ENCODE assay signal across 20 cellular contexts in genomic region chr15:40369474-40369869, GRCh38. TPM values are rescaled to one million over a fixed set of nuclear protein-coding genes. Genes with fewer than 3 reads are reported as not detected.
A peak's percentile ranks its signal among the peaks of the same experiment; 100 is the strongest.
DNase-seq lines count a peak whose midpoint lies in the region; ATAC-seq and TF ChIP-seq lines count a peak whose summit lies in the region.
"Had no signal": no experiment of that assay in that cellular context is flagged by ENCODE, and none has a peak within 500 bp of the region (broad histone marks: within the 10 kb centered on the region; RNA-seq: fewer than 3 reads in every experiment).

No MANE protein-coding gene starts in this region.

- TF ChIP-seq CTCF in neural progenitor cell (IDR thresholded peaks at IDR 0.05): no peak
- TF ChIP-seq CTCF in breast epithelium (IDR thresholded peaks at IDR 0.05): no peak

- peaks cover 13% of the 10 kb centered on the region for H3K4me1 Mint-ChIP-seq in T-helper 1 cell treated with Interleukin-12 subunit alpha and Interleukin-12 subunit beta and Interleukin-4 antibody, amounts not matched to agents 30 μg/mL and 1 μg/mL, for 36 hours (ENCODE audit: low read depth)
- H3K4me1 Mint-ChIP-seq in T-helper 17 cell (peaks cover 20% of the 10 kb centered on the region), immature natural killer cell (peaks cover 32 to 34% of the 10 kb centered on the region in 2 donors), neural progenitor cell (peaks cover 4% of the 10 kb centered on the region)

- no peaks in the 10 kb centered on the region for H4K20me1 ChIP-seq in neural progenitor cell (ENCODE audit: low read depth)

- no peak overlapping the region for H3K27ac ChIP-seq in neural progenitor cell
- no peak overlapping the region for H3K27ac ChIP-seq in breast epithelium
- H3K27ac ChIP-seq: 22Rv1 had no signal

- H3K9ac ChIP-seq in neural progenitor cell: no peak overlapping the region

- H3K4me3 Mint-ChIP-seq in T-helper 1 cell treated with Interleukin-12 subunit alpha and Interleukin-12 subunit beta and Interleukin-4 antibody, amounts not matched to agents 30 μg/mL and 1 μg/mL, for 36 hours: peak overlapping the region; percentile 16
- H3K4me3 Mint-ChIP-seq in T-helper 17 cell (peak overlapping the region; percentile 36), immature natural killer cell (peak overlapping the region in 2 of 5 donors; percentile 54 to 76), neural progenitor cell (peak overlapping the region; percentile 74)

- no peak for ATAC-seq in T-helper 17 cell
- ATAC-seq in HG03571 (IDR thresholded peaks at IDR 0.05; ENCODE audit: unreplicated experiment): no peak
- ATAC-seq: GM23338, HCT116 had no signal

- intact Hi-C loops in breast epithelium (cut with DNase I; ENCODE audit: low total_unique reads): loop anchor here (10.0 kb wide), 1 partner anchor 55 kb away; no protein-coding TSS in a partner anchor

- no peak overlapping the region for H3K4me2 ChIP-seq in neural progenitor cell
- H3K4me2 ChIP-seq: GM23338 had no signal

- no peaks in the 10 kb centered on the region for H3F3A ChIP-seq in neural progenitor cell (ENCODE audit: low read depth)

- no peaks in the 10 kb centered on the region for H3K9me3 Mint-ChIP-seq in T-helper 1 cell treated with Interleukin-12 subunit alpha and Interleukin-12 subunit beta and Interleukin-4 antibody, amounts not matched to agents 30 μg/mL and 1 μg/mL, for 36 hours
- H3K9me3 Mint-ChIP-seq in immature natural killer cell (no peaks in the 10 kb centered on the region), neural progenitor cell (no peaks in the 10 kb centered on the region)

- H3K27me3 ChIP-seq in neural progenitor cell: peaks cover 60% of the 10 kb centered on the region
- H3K27me3 ChIP-seq in breast epithelium: no peaks in the 10 kb centered on the region

- peaks cover 9% of the 10 kb centered on the region for H3K27me3 Mint-ChIP-seq in T-helper 1 cell treated with Interleukin-12 subunit alpha and Interleukin-12 subunit beta and Interleukin-4 antibody, amounts not matched to agents 30 μg/mL and 1 μg/mL, for 36 hours (ENCODE audit: low read depth)
- no peaks in the 10 kb centered on the region for H3K27me3 Mint-ChIP-seq in T-helper 17 cell
- H3K27me3 Mint-ChIP-seq in immature natural killer cell (ENCODE audit: low read depth in 3 of 3): peaks cover 3 to 6% (median 6%) of the 10 kb centered on the region in 3 donors
- peaks cover 22% of the 10 kb centered on the region for H3K27me3 Mint-ChIP-seq in neural progenitor cell (ENCODE audit: insufficient read depth, low read depth)

- DNase-seq in T-helper 1 cell (no peak), T-helper 17 cell (no peak), immature natural killer cell (no peak), neural progenitor cell (ENCODE audit: low spot score) (no peak), breast epithelium (ENCODE audit: low spot score in 2 of 2) (no peak), COLO668 (lab: John Stamatoyannopoulos, UW; ENCODE audit: unreplicated experiment) (no peak)
- DNase-seq: GF-D8; KBM-7; NCI-H1105; NCI-H1694; NCI-H510A; NCI-H748 treated with DMSO at 0.1 percent for 48 hours; NK-92 treated with Interleukin-12 subunit alpha and Interleukin-12 subunit beta, amount 100 ng/mL, for 24 hours; Right ventricle myocardium superior had no signal

- H3K27ac Mint-ChIP-seq in T-helper 1 cell treated with Interleukin-12 subunit alpha and Interleukin-12 subunit beta and Interleukin-4 antibody, amounts not matched to agents 30 μg/mL and 1 μg/mL, for 36 hours: no peak overlapping the region
- H3K27ac Mint-ChIP-seq in T-helper 17 cell (no peak overlapping the region), immature natural killer cell (peak overlapping the region; percentile 72 to 95 (median 86)), neural progenitor cell (no peak overlapping the region)
- H3K27ac Mint-ChIP-seq: GM23338 had no signal

- no peaks in the 10 kb centered on the region for H3K4me1 ChIP-seq in neural progenitor cell
- peaks cover 0 to 7% of the 10 kb centered on the region in 2 donors for H3K4me1 ChIP-seq in breast epithelium

- no peaks in the 10 kb centered on the region for H3K79me2 ChIP-seq in neural progenitor cell (ENCODE audit: low read depth)

- TF ChIP-seq POLR2A in breast epithelium (IDR thresholded peaks at IDR 0.05): no peak

- no peak overlapping the region for H2AFZ ChIP-seq in neural progenitor cell (replicated peaks)
- H2AFZ ChIP-seq: GM23338 had no signal

- no peaks in the 10 kb centered on the region for H3K36me3 ChIP-seq in neural progenitor cell
- H3K36me3 ChIP-seq in breast epithelium: no peaks in the 10 kb centered on the region

- H3K36me3 Mint-ChIP-seq in T-helper 1 cell treated with Interleukin-12 subunit alpha and Interleukin-12 subunit beta and Interleukin-4 antibody, amounts not matched to agents 30 μg/mL and 1 μg/mL, for 36 hours (ENCODE audit: low read depth): no peaks in the 10 kb centered on the region
- H3K36me3 Mint-ChIP-seq in T-helper 17 cell (ENCODE audit: low read depth) (no peaks in the 10 kb centered on the region), immature natural killer cell (no peaks in the 10 kb centered on the region), neural progenitor cell (no peaks in the 10 kb centered on the region)

- H3K9me3 ChIP-seq in T-helper 17 cell (ENCODE audit: control insufficient read depth, low read length, poor library complexity, severe bottlenecking): no peaks in the 10 kb centered on the region
- H3K9me3 ChIP-seq in neural progenitor cell (ENCODE audit: low read depth): no peaks in the 10 kb centered on the region
- H3K9me3 ChIP-seq in breast epithelium: no peaks in the 10 kb centered on the region

- no peak overlapping the region for H3K4me3 ChIP-seq in neural progenitor cell
- no peak overlapping the region for H3K4me3 ChIP-seq in breast epithelium
- H3K4me3 ChIP-seq: GM23338 had no signal

RNA-seq across cellular contexts. Expression of gene DISP2, which starts 11.5 kb away (rescaled TPM):
- total RNA-seq in T-helper 17 cell (under 1 TPM; 0.02 to 0.03 TPM), neural progenitor cell (ENCODE audit: low replicate concordance) (0.06 TPM in 1 of 2 replicates, not detected in the other), breast epithelium (under 1 TPM; under 0.01 to 0.88 (median under 0.01) TPM)
- polyA plus RNA-seq in immature natural killer cell: 1 to 10 TPM in 1 of 3 donors, under 1 TPM in 2; 0.03 to 1.1 (median 0.38) TPM

RNA-seq across cellular contexts. Expression of gene KNSTRN, which starts 13.0 kb away (rescaled TPM):
- total RNA-seq in T-helper 17 cell (1 to 10 TPM; 2.2 to 4.9 TPM), neural progenitor cell (ENCODE audit: low replicate concordance) (129 and 152 TPM in 2 replicates), breast epithelium (10 to 100 TPM in 2 of 3 donors, 1 to 10 TPM in 1; 9.1 to 19.8 (median 12.1) TPM)
- polyA plus RNA-seq in immature natural killer cell: 1 to 10 TPM; 2.7 to 5.6 (median 2.8) TPM

RNA-seq across cellular contexts. Expression of gene PHGR1, which starts 18.6 kb away (rescaled TPM):
- not detected for total RNA-seq in T-helper 17 cell
- polyA plus RNA-seq in immature natural killer cell: not detected
- not detected in 2 replicates for total RNA-seq in neural progenitor cell (ENCODE audit: low replicate concordance)
- 1 to 10 TPM in 2 of 3 donors, not detected in 1; 7.0 to 8.5 TPM for total RNA-seq in breast epithelium
- total RNA-seq: GM23338, OCI-LY7, Right ventricle myocardium superior had no signal
- polyA plus RNA-seq: GM23338 had no signal

RNA-seq across cellular contexts. Expression of gene CCDC9B, which starts 28.7 kb away (rescaled TPM):
- total RNA-seq in T-helper 17 cell (1 to 10 TPM; 4.1 to 5.3 TPM), neural progenitor cell (ENCODE audit: low replicate concordance) (0.25 TPM in 1 of 2 replicates, not detected in the other), breast epithelium (10 to 100 TPM in 1 of 3 donors, 1 to 10 TPM in 2; 4.0 to 14.1 (median 9.4) TPM)
- polyA plus RNA-seq in immature natural killer cell: under 1 TPM in 2 of 3 donors, not detected in 1; 0.09 to 0.46 TPM

RNA-seq across cellular contexts. Expression of gene IVD, which starts 36.1 kb away (rescaled TPM):
- total RNA-seq in T-helper 17 cell (10 to 100 TPM; 30.1 to 37.0 TPM), neural progenitor cell (ENCODE audit: low replicate concordance) (18.0 and 38.4 TPM in 2 replicates), breast epithelium (10 to 100 TPM; 43.8 to 72.7 (median 62.6) TPM)
- polyA plus RNA-seq in immature natural killer cell: 10 to 100 TPM; 41.8 to 63.0 (median 60.6) TPM

Comparison
In these comparisons a context has a peak if more than half of its experiments do, and no peak if none do; other contexts are left out.
1. H3K27ac Mint-ChIP-seq: peak in immature natural killer cell (6 of 6); none in T-helper 1 cell treated with Interleukin-12 subunit alpha and Interleukin-12 subunit beta and Interleukin-4 antibody, amounts not matched to agents 30 μg/mL and 1 μg/mL, for 36 hours (single experiment), T-helper 17 cell (single experiment) and neural progenitor cell (single experiment).